ENCODE assay signal across 28 cellular contexts in the genomic region with DNA sequence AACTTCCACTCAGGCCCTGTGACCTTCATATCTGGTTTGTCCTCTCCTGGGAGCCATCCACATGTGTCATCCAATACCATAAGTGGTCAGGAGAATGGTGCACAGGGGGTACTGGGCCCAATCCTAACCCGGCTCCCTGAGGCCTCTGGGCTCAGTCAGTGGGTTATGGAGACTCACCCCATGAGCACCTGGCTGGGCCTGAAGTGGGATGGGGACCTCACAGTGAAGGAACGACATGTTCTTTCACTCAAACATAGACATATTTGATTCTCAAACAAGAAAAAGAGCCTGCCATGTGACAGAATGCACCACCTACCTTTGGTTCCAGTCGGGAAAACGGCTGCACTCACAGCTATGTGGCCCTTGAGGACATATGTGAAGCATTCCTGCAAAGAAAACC.
"Had no signal": no experiment of that assay in that cellular context is flagged by ENCODE, and none has a peak within 500 bp of the region (broad histone marks: within the 10 kb centered on the region; RNA-seq: fewer than 3 reads in every experiment).

No MANE protein-coding gene starts in this region.

- H3K4me3 Mint-ChIP-seq: activated CD8-positive, alpha-beta T cell treated with anti-CD3 and anti-CD28 coated beads, Interleukin-2, amount 10 ng/mL, durations not matched to agents 7 days and 5 days; activated naive CD4-positive, alpha-beta T cell treated with anti-CD3 and anti-CD28 coated beads, Interleukin-2, amount 10 ng/mL, durations not matched to agents 7 days and 5 days; activated naive CD8-positive, alpha-beta T cell; activated naive CD8-positive, alpha-beta T cell treated with anti-CD3 and anti-CD28 coated beads, Interleukin-2, amount 50 U/mL, for 24 hours; activated T-cell treated with anti-CD3 and anti-CD28 coated beads, Interleukin-2, amount 50 U/mL, for 24 hours had no signal

- H3K27me3 Mint-ChIP-seq: activated naive CD4-positive, alpha-beta T cell treated with anti-CD3 and anti-CD28 coated beads, Interleukin-2, amount 10 ng/mL, durations not matched to agents 7 days and 5 days; activated naive CD8-positive, alpha-beta T cell; activated naive CD8-positive, alpha-beta T cell treated with anti-CD3 and anti-CD28 coated beads, Interleukin-2, amount 50 U/mL, for 24 hours; activated T-cell treated with anti-CD3 and anti-CD28 coated beads, Interleukin-2, amount 50 U/mL, for 24 hours had no signal

- DNase-seq: activated CD4-positive, alpha-beta T cell treated with anti-CD3 and anti-CD28 coated beads for 1 hour; activated CD4-positive, alpha-beta T cell treated with anti-CD3 and anti-CD28 coated beads for 48 hours; activated CD4-positive, alpha-beta T cell treated with anti-CD3 and anti-CD28 coated beads, Interleukin-2, amount 50 U/mL, for 48 hours; activated CD4-positive, CD25-positive, alpha-beta regulatory T cell; activated CD8-positive, alpha-beta T cell treated with anti-CD3 and anti-CD28 coated beads, Interleukin-2, amount 10 ng/mL, durations not matched to agents 7 days and 5 days; activated effector memory CD4-positive, alpha-beta T cell treated with Interleukin-2 at 50 U/mL for 16 hours; activated naive CD4-positive, alpha-beta T cell treated with anti-CD3 and anti-CD28 coated beads, Interleukin-2, amount 10 ng/mL, durations not matched to agents 7 days and 5 days; activated naive CD8-positive, alpha-beta T cell treated with anti-CD3 and anti-CD28 coated beads, Interleukin-2, amount 50 U/mL, for 24 hours; activated T-cell treated with anti-CD3 and anti-CD28 coated beads, Interleukin-2, amount 50 U/mL, for 24 hours; aorta; brain microvascular endothelial cell; central memory CD4-positive, alpha-beta T cell; MM.1S; MV-4-11; NCI-H1092; NCI-H1436 treated with DMSO at 0.1 percent for 48 hours; NCI-H1694 treated with DMSO at 0.1 percent for 48 hours; NCI-H2029; NCI-H345; NCI-H524 treated with DMSO at 0.1 percent for 48 hours; SHP77; SJCRH30; T1000; WERI-Rb-1 had no signal

- H3K27me3 ChIP-seq: brain microvascular endothelial cell, SJCRH30 had no signal

- ATAC-seq: activated CD8-positive, alpha-beta T cell treated with anti-CD3 and anti-CD28 coated beads, Interleukin-2, amount 10 ng/mL, durations not matched to agents 7 days and 5 days; activated naive CD8-positive, alpha-beta T cell treated with anti-CD3 and anti-CD28 coated beads, Interleukin-2, amount 50 U/mL, for 24 hours; Panc1 had no signal

- H3K4me3 ChIP-seq: SJCRH30, SK-N-MC had no signal

- H3K9ac ChIP-seq: KMS-11 had no signal

- H3K4me2 ChIP-seq: KMS-11 had no signal

- H3K4me1 Mint-ChIP-seq: activated naive CD4-positive, alpha-beta T cell treated with anti-CD3 and anti-CD28 coated beads, Interleukin-2, amount 10 ng/mL, durations not matched to agents 7 days and 5 days; activated naive CD8-positive, alpha-beta T cell treated with anti-CD3 and anti-CD28 coated beads, Interleukin-2, amount 50 U/mL, for 24 hours had no signal

- H3K9me3 ChIP-seq: SJCRH30 had no signal

- H3K27ac Mint-ChIP-seq: activated CD8-positive, alpha-beta T cell treated with anti-CD3 and anti-CD28 coated beads, Interleukin-2, amount 10 ng/mL, durations not matched to agents 7 days and 5 days; activated naive CD4-positive, alpha-beta T cell treated with anti-CD3 and anti-CD28 coated beads, Interleukin-2, amount 10 ng/mL, durations not matched to agents 7 days and 5 days; activated naive CD8-positive, alpha-beta T cell; activated naive CD8-positive, alpha-beta T cell treated with anti-CD3 and anti-CD28 coated beads, Interleukin-2, amount 50 U/mL, for 24 hours; activated T-cell treated with anti-CD3 and anti-CD28 coated beads, Interleukin-2, amount 50 U/mL, for 24 hours had no signal

- H3K4me1 ChIP-seq: SJCRH30 had no signal

- H3K9me3 Mint-ChIP-seq: activated naive CD4-positive, alpha-beta T cell treated with anti-CD3 and anti-CD28 coated beads, Interleukin-2, amount 10 ng/mL, durations not matched to agents 7 days and 5 days; activated naive CD8-positive, alpha-beta T cell treated with anti-CD3 and anti-CD28 coated beads, Interleukin-2, amount 50 U/mL, for 24 hours; activated T-cell treated with anti-CD3 and anti-CD28 coated beads, Interleukin-2, amount 50 U/mL, for 24 hours had no signal

- H3K27ac ChIP-seq: brain microvascular endothelial cell, KMS-11, SJCRH30, SK-N-MC, WERI-Rb-1 had no signal
